Comparison of ENCODE assay signal across 19 cellular contexts in the genomic region with DNA sequence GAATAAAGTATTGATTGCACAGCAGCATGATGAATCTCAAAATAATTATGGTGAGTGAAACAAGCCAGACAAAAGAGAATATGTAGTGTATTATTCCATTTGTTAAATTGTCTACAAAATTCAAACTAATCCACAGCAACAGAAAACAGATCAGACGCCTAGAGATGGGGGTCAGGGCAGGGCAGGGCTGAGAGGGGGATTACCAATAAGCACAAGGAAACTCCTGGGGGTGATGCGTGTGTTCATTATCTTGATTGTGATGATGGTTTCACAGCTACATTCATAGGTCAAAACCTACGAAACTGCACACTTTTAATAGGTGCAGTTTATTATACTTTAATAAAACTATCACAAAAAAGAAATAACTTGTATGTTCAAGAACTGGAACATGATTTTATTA.
DNase-seq lines count a peak whose midpoint lies in the region; ATAC-seq and TF ChIP-seq lines count a peak whose summit lies in the region.
"Had no signal": no experiment of that assay in that cellular context is flagged by ENCODE, and none has a peak within 500 bp of the region (broad histone marks: within the 10 kb centered on the region; RNA-seq: fewer than 3 reads in every experiment).

No MANE protein-coding gene starts in this region.

- H3K9me3 Mint-ChIP-seq in activated CD8-positive, alpha-beta T cell treated with anti-CD3 and anti-CD28 coated beads for 36 hours = peaks cover 4% of the 10 kb centered on the region
- H3K9me3 Mint-ChIP-seq in activated CD8-positive, alpha-beta T cell treated with anti-CD3 and anti-CD28 coated beads, Interleukin-2, amount 10 ng/mL, durations not matched to agents 7 days and 5 days (ENCODE audit: insufficient read depth) = no peaks in the 10 kb centered on the region
- H3K9me3 Mint-ChIP-seq: CD8-positive, alpha-beta T cell; GM23338 had no signal

- H3K9ac ChIP-seq in SK-N-SH = no peak overlapping the region
- H3K9ac ChIP-seq: BLaER1 had no signal

- H3K27ac ChIP-seq in SK-N-SH (ENCODE audit: low read depth in 2 of 2, low read length in 1 of 2) = no peak overlapping the region
- H3K27ac ChIP-seq: 22Rv1, BLaER1, C4-2B had no signal

- intact Hi-C loops in activated CD8-positive, alpha-beta T cell treated with anti-CD3 and anti-CD28 coated beads for 36 hours (cut with micrococcal nuclease) = no loop called here
- intact Hi-C loops in head of caudate nucleus (cut with DNase I) = no loop called here

- no peak overlapping the region for H3K4me2 ChIP-seq in SK-N-SH
- H3K4me2 ChIP-seq: BLaER1, GM23338 had no signal

- no peak for ATAC-seq in SK-N-SH treated with all-trans-retinoic acid at 6 μM for 48 hours
- ATAC-seq in activated CD8-positive, alpha-beta T cell treated with anti-CD3 and anti-CD28 coated beads for 36 hours = peak; percentile 59
- no peak for ATAC-seq in activated CD8-positive, alpha-beta T cell treated with anti-CD3 and anti-CD28 coated beads, Interleukin-2, amount 10 ng/mL, durations not matched to agents 7 days and 5 days
- ATAC-seq in stimulated activated naive CD8-positive, alpha-beta T cell treated with anti-CD3 and anti-CD28 coated beads, Interleukin-15, Interleukin-2, amounts not matched to agents 100 U/mL and 50 U/mL, for 24 hours = peak; percentile 54
- ATAC-seq: CD8-positive, alpha-beta T cell; GM23338; HCT116 had no signal

- H3K27ac Mint-ChIP-seq in activated CD8-positive, alpha-beta T cell treated with anti-CD3 and anti-CD28 coated beads for 36 hours = peak overlapping the region; percentile 7
- no peak overlapping the region for H3K27ac Mint-ChIP-seq in activated CD8-positive, alpha-beta T cell treated with anti-CD3 and anti-CD28 coated beads, Interleukin-2, amount 10 ng/mL, durations not matched to agents 7 days and 5 days
- H3K27ac Mint-ChIP-seq: B cell; CD4-positive, CD25-positive, alpha-beta regulatory T cell; CD8-positive, alpha-beta T cell; GM23338; H9 had no signal

- no peaks in the 10 kb centered on the region for H3K27me3 Mint-ChIP-seq in activated CD8-positive, alpha-beta T cell treated with anti-CD3 and anti-CD28 coated beads for 36 hours
- no peaks in the 10 kb centered on the region for H3K27me3 Mint-ChIP-seq in activated CD8-positive, alpha-beta T cell treated with anti-CD3 and anti-CD28 coated beads, Interleukin-2, amount 10 ng/mL, durations not matched to agents 7 days and 5 days (ENCODE audit: low read depth)
- H3K27me3 Mint-ChIP-seq: B cell had no signal

- no peak overlapping the region for H3K4me3 Mint-ChIP-seq in activated CD8-positive, alpha-beta T cell treated with anti-CD3 and anti-CD28 coated beads for 36 hours
- H3K4me3 Mint-ChIP-seq in activated CD8-positive, alpha-beta T cell treated with anti-CD3 and anti-CD28 coated beads, Interleukin-2, amount 10 ng/mL, durations not matched to agents 7 days and 5 days = no peak overlapping the region
- H3K4me3 Mint-ChIP-seq: B cell; CD4-positive, CD25-positive, alpha-beta regulatory T cell; CD8-positive, alpha-beta T cell; GM23338; H9 had no signal

- no peak for TF ChIP-seq EP300 in SK-N-SH (IDR thresholded peaks at IDR 0.05; ENCODE audit: borderline replicate concordance in 1 of 2, low read depth in 1 of 2, low read length in 1 of 2)

- H3K36me3 Mint-ChIP-seq in activated CD8-positive, alpha-beta T cell treated with anti-CD3 and anti-CD28 coated beads for 36 hours (ENCODE audit: low read depth) = no peaks in the 10 kb centered on the region
- peaks cover 2% of the 10 kb centered on the region for H3K36me3 Mint-ChIP-seq in activated CD8-positive, alpha-beta T cell treated with anti-CD3 and anti-CD28 coated beads, Interleukin-2, amount 10 ng/mL, durations not matched to agents 7 days and 5 days (ENCODE audit: low read depth)
- H3K36me3 Mint-ChIP-seq: CD4-positive, CD25-positive, alpha-beta regulatory T cell; CD8-positive, alpha-beta T cell had no signal

- DNase-seq in SK-N-SH (no peak), head of caudate nucleus (no peak), NCI-H2107 (lab: John Stamatoyannopoulos, UW) (no peak)
- peak; percentile 21 for DNase-seq in activated CD8-positive, alpha-beta T cell treated with anti-CD3 and anti-CD28 coated beads for 36 hours
- no peak for DNase-seq in activated CD8-positive, alpha-beta T cell treated with anti-CD3 and anti-CD28 coated beads, Interleukin-2, amount 10 ng/mL, durations not matched to agents 7 days and 5 days
- peak; percentile 13 for DNase-seq in stimulated activated naive CD8-positive, alpha-beta T cell treated with anti-CD3 and anti-CD28 coated beads, Interleukin-15, Interleukin-2, amounts not matched to agents 100 U/mL and 50 U/mL, for 24 hours
- DNase-seq: Caco-2; CD8-positive, alpha-beta T cell; DMS153; DND-41; H9 had no signal

- no peak overlapping the region for H3K4me3 ChIP-seq in SK-N-SH (ENCODE audit: low read depth in 2 of 2, low read length in 1 of 2)
- H3K4me3 ChIP-seq: BLaER1, GM23338 had no signal

- no peaks in the 10 kb centered on the region for H4K20me1 ChIP-seq in SK-N-SH (ENCODE audit: insufficient read depth)
- H4K20me1 ChIP-seq: BLaER1 had no signal

- no peaks in the 10 kb centered on the region for H3K27me3 ChIP-seq in SK-N-SH (ENCODE audit: insufficient read depth)
- H3K27me3 ChIP-seq: BLaER1 had no signal

- H2AFZ ChIP-seq in SK-N-SH (ENCODE audit: low read depth) = peak overlapping the region; percentile 15; the same call in 1 of the 2 replicates

- no peaks in the 10 kb centered on the region for H3K36me3 ChIP-seq in SK-N-SH (replicated peaks in 1 of 2; ENCODE audit: control insufficient read depth in 1 of 2, insufficient read depth in 2 of 2, low read length in 1 of 2)
- H3K36me3 ChIP-seq: BLaER1 had no signal

- POLR2A ChIA-PET in SK-N-SH (lab: Yijun Ruan, JAX) = no interaction called here
- POLR2A ChIA-PET in activated CD8-positive, alpha-beta T cell treated with anti-CD3 and anti-CD28 coated beads for 36 hours (lab: Charles Lee) = interaction anchor here (0.7 kb wide), 1 partner anchor 366 kb away, joined by 3 read pairs; no protein-coding TSS in a partner anchor
- POLR2A ChIA-PET in activated CD8-positive, alpha-beta T cell treated with anti-CD3 and anti-CD28 coated beads, Interleukin-2, amount 10 ng/mL, durations not matched to agents 7 days and 5 days (lab: Charles Lee) = no interaction called here

- H3F3A ChIP-seq in SK-N-SH (replicated peaks; ENCODE audit: insufficient read depth) = peaks cover 11% of the 10 kb centered on the region

- no peaks in the 10 kb centered on the region; a peak in 2 of 4 replicates for H3K4me1 ChIP-seq in SK-N-SH (ENCODE audit: control insufficient read depth in 1 of 2, insufficient read depth in 2 of 2, low read depth in 1 of 2, low read length in 1 of 2)
- H3K4me1 ChIP-seq: BLaER1, Caco-2 had no signal

- no peak for TF ChIP-seq CTCF in SK-N-SH (IDR thresholded peaks at IDR 0.05)
- TF ChIP-seq CTCF in activated CD8-positive, alpha-beta T cell treated with anti-CD3 and anti-CD28 coated beads for 36 hours (IDR thresholded peaks at IDR 0.05) = no peak

- H3K79me2 ChIP-seq in SK-N-SH (ENCODE audit: insufficient read depth) = no peaks in the 10 kb centered on the region

- H3K9me3 ChIP-seq in SK-N-SH = no peaks in the 10 kb centered on the region
- H3K9me3 ChIP-seq: BLaER1, Caco-2 had no signal

- peaks cover 28% of the 10 kb centered on the region for H3K4me1 Mint-ChIP-seq in activated CD8-positive, alpha-beta T cell treated with anti-CD3 and anti-CD28 coated beads for 36 hours (ENCODE audit: low read depth)
- no peaks in the 10 kb centered on the region for H3K4me1 Mint-ChIP-seq in activated CD8-positive, alpha-beta T cell treated with anti-CD3 and anti-CD28 coated beads, Interleukin-2, amount 10 ng/mL, durations not matched to agents 7 days and 5 days (ENCODE audit: low read depth)
- H3K4me1 Mint-ChIP-seq: B cell; CD4-positive, CD25-positive, alpha-beta regulatory T cell; GM23338 had no signal

- 65% methylated on average over 3 of the region's 3 CpGs for WGBS in SK-N-SH (ENCODE audit: low lambda C conversion rate)

- CTCF ChIA-PET in SK-N-SH (lab: Yijun Ruan, JAX) = interaction anchor here (1.2 kb wide), 1 partner anchor 18 kb away, joined by 4 read pairs; no protein-coding TSS in a partner anchor
- CTCF ChIA-PET in activated CD8-positive, alpha-beta T cell treated with anti-CD3 and anti-CD28 coated beads for 36 hours (lab: Charles Lee) = interaction anchor here (0.9 kb wide), 1 partner anchor 47 kb away, joined by 4 read pairs; no protein-coding TSS in a partner anchor
- CTCF ChIA-PET in activated CD8-positive, alpha-beta T cell treated with anti-CD3 and anti-CD28 coated beads, Interleukin-2, amount 10 ng/mL, durations not matched to agents 7 days and 5 days (lab: Charles Lee) = no interaction called here

- TF ChIP-seq RAD21 in SK-N-SH (IDR thresholded peaks at IDR 0.05; ENCODE audit: low read length) = no peak

- no peaks in the 10 kb centered on the region for H3K9me2 ChIP-seq in SK-N-SH

TF ChIP-seq in SK-N-SH, 30 proteins besides CTCF, POLR2A, EP300 and RAD21:
- TF ChIP-seq SIN3A (IDR thresholded peaks at IDR 0.05; ENCODE audit: borderline replicate concordance, low read depth, low read length) (no peak), TEAD4 (IDR thresholded peaks at IDR 0.05; ENCODE audit: borderline replicate concordance, insufficient read depth) (no peak)
TF ChIP-seq in SK-N-SH: peak in this region for 0.

TF ChIP-seq in SK-N-SH treated with all-trans-retinoic acid at 6 μM for 48 hours, 23 proteins besides CTCF, POLR2A, EP300 and RAD21 (continues in another document):
- TF ChIP-seq, protein P1, sequence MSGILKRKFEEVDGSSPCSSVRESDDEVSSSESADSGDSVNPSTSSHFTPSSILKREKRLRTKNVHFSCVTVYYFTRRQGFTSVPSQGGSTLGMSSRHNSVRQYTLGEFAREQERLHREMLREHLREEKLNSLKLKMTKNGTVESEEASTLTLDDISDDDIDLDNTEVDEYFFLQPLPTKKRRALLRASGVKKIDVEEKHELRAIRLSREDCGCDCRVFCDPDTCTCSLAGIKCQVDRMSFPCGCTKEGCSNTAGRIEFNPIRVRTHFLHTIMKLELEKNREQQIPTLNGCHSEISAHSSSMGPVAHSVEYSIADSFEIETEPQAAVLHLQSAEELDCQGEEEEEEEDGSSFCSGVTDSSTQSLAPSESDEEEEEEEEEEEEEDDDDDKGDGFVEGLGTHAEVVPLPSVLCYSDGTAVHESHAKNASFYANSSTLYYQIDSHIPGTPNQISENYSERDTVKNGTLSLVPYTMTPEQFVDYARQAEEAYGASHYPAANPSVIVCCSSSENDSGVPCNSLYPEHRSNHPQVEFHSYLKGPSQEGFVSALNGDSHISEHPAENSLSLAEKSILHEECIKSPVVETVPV (CRISPR knock-in tag; IDR thresholded peaks at IDR 0.05) = no peak
- TF ChIP-seq ESRRG (CRISPR knock-in tag; IDR thresholded peaks at IDR 0.05) = no peak

Comparison
In these comparisons a context has a peak if more than half of its experiments do, and no peak if none do; other contexts are left out.
1. DNase-seq: peak in activated CD8-positive, alpha-beta T cell treated with anti-CD3 and anti-CD28 coated beads for 36 hours (single experiment) and stimulated activated naive CD8-positive, alpha-beta T cell treated with anti-CD3 and anti-CD28 coated beads, Interleukin-15, Interleukin-2, amounts not matched to agents 100 U/mL and 50 U/mL, for 24 hours (single experiment); none in SK-N-SH (single experiment), activated CD8-positive, alpha-beta T cell treated with anti-CD3 and anti-CD28 coated beads, Interleukin-2, amount 10 ng/mL, durations not matched to agents 7 days and 5 days (single experiment), head of caudate nucleus (0 of 42) and NCI-H2107 (single experiment).
2. ATAC-seq: peak in activated CD8-positive, alpha-beta T cell treated with anti-CD3 and anti-CD28 coated beads for 36 hours (single experiment) and stimulated activated naive CD8-positive, alpha-beta T cell treated with anti-CD3 and anti-CD28 coated beads, Interleukin-15, Interleukin-2, amounts not matched to agents 100 U/mL and 50 U/mL, for 24 hours (single experiment); none in SK-N-SH treated with all-trans-retinoic acid at 6 μM for 48 hours (single experiment) and activated CD8-positive, alpha-beta T cell treated with anti-CD3 and anti-CD28 coated beads, Interleukin-2, amount 10 ng/mL, durations not matched to agents 7 days and 5 days (single experiment).